13 cellular contexts compared by ENCODE assay signal in the genomic region with DNA sequence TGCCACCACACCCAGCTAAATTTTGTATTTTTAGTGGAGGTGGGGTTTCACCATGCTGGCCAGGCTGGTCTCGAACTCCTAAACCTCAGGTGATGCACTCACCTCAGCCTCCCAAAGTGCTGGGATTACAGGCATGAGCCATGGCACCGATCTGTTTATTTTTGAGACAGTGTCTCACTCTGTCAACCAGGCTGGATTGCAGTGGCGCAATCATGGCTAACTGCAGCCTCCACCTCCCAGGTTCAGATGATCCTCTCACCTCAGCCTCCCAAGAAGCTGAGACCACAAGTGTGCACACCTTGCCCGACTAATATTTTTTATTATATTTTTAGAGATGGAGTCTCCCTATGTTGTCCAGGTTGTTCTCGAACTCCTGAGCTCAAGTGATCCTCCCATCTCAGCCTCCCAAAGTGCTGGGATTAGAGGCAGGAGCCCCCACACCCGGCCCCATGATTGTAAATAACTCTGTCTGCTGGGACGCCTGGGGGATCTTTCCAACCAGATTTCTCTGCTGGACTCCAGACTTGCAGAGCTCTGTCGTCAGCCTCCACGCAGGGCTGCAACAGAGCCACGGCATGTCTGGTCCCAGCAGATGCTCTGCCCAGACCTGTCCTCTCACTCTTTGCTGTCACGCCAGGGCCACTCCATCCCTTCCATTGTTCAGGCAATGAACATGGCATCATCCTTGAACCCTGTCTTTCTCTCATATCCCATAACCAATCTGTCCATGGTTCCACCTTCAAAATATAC.
"Had no signal": no experiment of that assay in that cellular context is flagged by ENCODE, and none has a peak within 500 bp of the region (broad histone marks: within the 10 kb centered on the region; RNA-seq: fewer than 3 reads in every experiment).

No MANE protein-coding gene starts in this region.

- ATAC-seq: activated CD4-positive, alpha-beta T cell treated with anti-CD3 and anti-CD28 coated beads for 36 hours; activated CD8-positive, alpha-beta T cell treated with anti-CD3 and anti-CD28 coated beads for 36 hours; activated T-cell treated with anti-CD3 and anti-CD28 coated beads, Interleukin-2, amount 50 U/mL, for 72 hours had no signal

- H3K9me3 ChIP-seq: adrenal gland, SJSA1, transverse colon had no signal

- H3K4me3 Mint-ChIP-seq: activated CD4-positive, alpha-beta T cell treated with anti-CD3 and anti-CD28 coated beads for 36 hours; activated CD8-positive, alpha-beta T cell treated with anti-CD3 and anti-CD28 coated beads for 36 hours; activated T-cell treated with anti-CD3 and anti-CD28 coated beads, Interleukin-2, amount 50 U/mL, for 72 hours had no signal

- DNase-seq: activated CD4-positive, alpha-beta T cell treated with anti-CD3 and anti-CD28 coated beads for 36 hours; activated CD8-positive, alpha-beta memory T cell treated with anti-CD3 and anti-CD28 coated beads, Interleukin-2, amount 50 U/mL, for 4 hours; activated CD8-positive, alpha-beta T cell treated with anti-CD3 and anti-CD28 coated beads for 36 hours; activated naive CD4-positive, alpha-beta T cell; activated T-cell treated with anti-CD3 and anti-CD28 coated beads, Interleukin-2, amount 50 U/mL, for 72 hours; adrenal gland; central memory CD4-positive, alpha-beta T cell; hippocampal formation; mesendoderm; transverse colon; WERI-Rb-1 had no signal

- H3K27ac ChIP-seq: skin epidermis, transverse colon, WERI-Rb-1 had no signal

- H3K27ac Mint-ChIP-seq: activated CD4-positive, alpha-beta T cell treated with anti-CD3 and anti-CD28 coated beads for 36 hours; activated CD8-positive, alpha-beta T cell treated with anti-CD3 and anti-CD28 coated beads for 36 hours; activated T-cell treated with anti-CD3 and anti-CD28 coated beads, Interleukin-2, amount 50 U/mL, for 72 hours had no signal

- H3K27me3 ChIP-seq: adrenal gland, SJSA1, transverse colon had no signal

- H3K36me3 ChIP-seq: adrenal gland, transverse colon, WERI-Rb-1 had no signal

- H3K27me3 Mint-ChIP-seq: activated CD4-positive, alpha-beta T cell treated with anti-CD3 and anti-CD28 coated beads for 36 hours; activated CD8-positive, alpha-beta T cell treated with anti-CD3 and anti-CD28 coated beads for 36 hours had no signal

- H3K4me3 ChIP-seq: adrenal gland, SJSA1, skin epidermis, transverse colon had no signal
